ENCODE assay signal across 9 cellular contexts in genomic region chr3:146218880-146219866, GRCh38. TPM values are rescaled to one million over a fixed set of nuclear protein-coding genes. Genes with fewer than 3 reads are reported as not detected.
DNase-seq lines count a peak whose midpoint lies in the region; ATAC-seq, FAIRE-seq and TF ChIP-seq lines count a peak whose summit lies in the region.
"Had no signal": no experiment of that assay in that cellular context is flagged by ENCODE, and none has a peak within 500 bp of the region (broad histone marks: within the 10 kb centered on the region; RNA-seq: fewer than 3 reads in every experiment).

No MANE protein-coding gene starts in this region.

- H4K20me1 ChIP-seq in endothelial cell of umbilical vein (replicated peaks; ENCODE audit: control insufficient read depth, extremely low read depth, insufficient read depth, low read length): no peaks in the 10 kb centered on the region

- no peaks in the 10 kb centered on the region for H3K79me2 ChIP-seq in endothelial cell of umbilical vein (ENCODE audit: control insufficient read depth, insufficient read depth, low read length)

- FAIRE-seq in endothelial cell of umbilical vein (lab: Jason Lieb, UNC): peak; percentile 48

- no peak overlapping the region for H3K27ac Mint-ChIP-seq in osteocyte (ENCODE audit: unreplicated experiment)

- peaks cover 7% of the 10 kb centered on the region for H3K4me1 Mint-ChIP-seq in osteocyte (ENCODE audit: unreplicated experiment)

- no peak for TF ChIP-seq POLR2A in endothelial cell of umbilical vein (IDR thresholded peaks at IDR 0.05; ENCODE audit: low read depth, low read length)

- no peak overlapping the region for H2AFZ ChIP-seq in endothelial cell of umbilical vein (ENCODE audit: low read depth, low read length)

- DNase-seq in AG08396 (ENCODE audit: low spot score) (peak; percentile 19), GM12865 (ENCODE audit: low read depth) (peak; percentile 48), MG63 (peak; percentile 13), endothelial cell of umbilical vein (ENCODE audit: low read depth, low spot score) (peak; percentile 71), osteocyte (ENCODE audit: extremely low spot score, unreplicated experiment) (no peak), mesenteric fat pad (ENCODE audit: low spot score) (no peak)
- peak; percentile 14 to 43 for DNase-seq in activated CD4-positive, alpha-beta T cell treated with anti-CD3 and anti-CD28 coated beads for 4 hours

- H3K4me3 ChIP-seq in GM12865 (ENCODE audit: low read depth, low read length) (no peak overlapping the region), MG63 (no peak overlapping the region), endothelial cell of umbilical vein (replicated peaks in 1 of 3; ENCODE audit: insufficient read depth in 1 of 3, low read depth in 1 of 3, low read length in 3 of 3) (no peak overlapping the region)

- no peaks in the 10 kb centered on the region for H3K27me3 ChIP-seq in MG63
- no peaks in the 10 kb centered on the region for H3K27me3 ChIP-seq in endothelial cell of umbilical vein (ENCODE audit: control insufficient read depth in 2 of 2, insufficient read depth in 2 of 2, low read length in 2 of 2)

- intact Hi-C loops in endothelial cell of umbilical vein (cut with micrococcal nuclease): loop anchor here (1.0 kb wide), 5 partner anchors 31 to 358 kb away; no protein-coding TSS in a partner anchor

- peak overlapping the region; percentile 10 for H3K27ac ChIP-seq in endothelial cell of umbilical vein (ENCODE audit: insufficient read depth, low read depth, low read length)

- dilution Hi-C loops in endothelial cell of umbilical vein (cut with MboI; ENCODE audit: extremely low pct_ligation_motif_present, low sequenced_read_pairs): no loop called here

- H3K4me2 ChIP-seq in endothelial cell of umbilical vein (ENCODE audit: insufficient read depth, low read length): no peak overlapping the region

- CTCF ChIA-PET in endothelial cell of umbilical vein (lab: Charles Lee): interaction anchor here (1.0 to 3.9 kb wide), 6 partner anchors 23 to 358 kb away, joined by 3 to 79 read pairs (median 8); no protein-coding TSS in a partner anchor

- peaks cover 62% of the 10 kb centered on the region for H3K36me3 ChIP-seq in MG63
- H3K36me3 ChIP-seq in endothelial cell of umbilical vein (ENCODE audit: control insufficient read depth in 2 of 2, extremely low read depth in 1 of 2, insufficient read depth in 2 of 2, low read length in 2 of 2): peaks cover 0 to 11% of the 10 kb centered on the region in 2 experiments

- no peaks in the 10 kb centered on the region for H3K27me3 Mint-ChIP-seq in osteocyte (ENCODE audit: unreplicated experiment)

- H3K9me3 Mint-ChIP-seq in osteocyte (ENCODE audit: unreplicated experiment): peaks cover 4% of the 10 kb centered on the region

- POLR2A ChIA-PET in endothelial cell of umbilical vein (lab: Charles Lee): no interaction called here

- peaks cover 14% of the 10 kb centered on the region for H3K36me3 Mint-ChIP-seq in osteocyte (ENCODE audit: unreplicated experiment)

- TF ChIP-seq CTCF in GM12865 (IDR thresholded peaks at IDR 0.05; ENCODE audit: insufficient read depth, low read depth, low read length, missing control alignments): peak; percentile 55
- TF ChIP-seq CTCF in endothelial cell of umbilical vein (IDR thresholded peaks at IDR 0.05; ENCODE audit: extremely low read depth in 1 of 2, insufficient read depth in 1 of 2, low read depth in 1 of 2, low read length in 2 of 2): peak; percentile 37 to 39
- peak; percentile 85 for TF ChIP-seq CTCF in osteocyte (IDR thresholded peaks at IDR 0.05)

- no TSS peak for BruUV-seq in endothelial cell of umbilical vein (replicated peaks; lab: Mats Ljungman, UMichigan)

- H3K4me1 ChIP-seq in endothelial cell of umbilical vein (ENCODE audit: control insufficient read depth, extremely low read depth, insufficient read depth, low read length): peaks cover 50% of the 10 kb centered on the region

- H3K4me3 Mint-ChIP-seq in osteocyte (ENCODE audit: unreplicated experiment): no peak overlapping the region

- no peak overlapping the region for H3K9ac ChIP-seq in endothelial cell of umbilical vein (replicated peaks; ENCODE audit: extremely low read depth, insufficient read depth, low read length)

- no peaks in the 10 kb centered on the region for H3K9me1 ChIP-seq in endothelial cell of umbilical vein (replicated peaks; ENCODE audit: control insufficient read depth, extremely low read depth, insufficient read depth, low read length)

- H3K9me3 ChIP-seq in MG63 (no peaks in the 10 kb centered on the region), endothelial cell of umbilical vein (replicated peaks; ENCODE audit: control insufficient read depth, insufficient read depth, low read length) (no peaks in the 10 kb centered on the region)

- ATAC-seq in HG03469 (IDR thresholded peaks at IDR 0.05; ENCODE audit: unreplicated experiment): no peak
- ATAC-seq: left colon had no signal

TF ChIP-seq in endothelial cell of umbilical vein, 7 proteins besides CTCF, POLR2A, EP300 and RAD21:
- no peak for TF ChIP-seq MAX (IDR thresholded peaks at IDR 0.05; ENCODE audit: insufficient read depth, insufficient read length)
- TF ChIP-seq MYC (IDR thresholded peaks at IDR 0.05; ENCODE audit: low read depth, low read length): no peak
- no peak for TF ChIP-seq FOS (IDR thresholded peaks at IDR 0.05; ENCODE audit: borderline replicate concordance, insufficient read depth, low read length)
- no peak for TF ChIP-seq EZH2 (IDR thresholded peaks at IDR 0.05; ENCODE audit: borderline replicate concordance, low read depth, low read length, severe bottlenecking)
- TF ChIP-seq POLR2AphosphoS5 (IDR thresholded peaks at IDR 0.05; ENCODE audit: insufficient read depth, low read depth, low read length): no peak
- no peak for TF ChIP-seq GATA2 (IDR thresholded peaks at IDR 0.05; ENCODE audit: insufficient read depth, insufficient read length, low read depth, low read length)
- no peak for TF ChIP-seq JUN (IDR thresholded peaks at IDR 0.05; ENCODE audit: borderline replicate concordance, insufficient read depth, insufficient read length, low read depth)

RNA-seq across cellular contexts. Expression of gene PLSCR4, which starts 31.7 kb away (rescaled TPM):
- total RNA-seq in MG63 (2014; rRNA removed; shearing (Covaris generic); ENCODE audit: low replicate concordance): 93.8 and 101 TPM in 2 replicates
- total RNA-seq in endothelial cell of umbilical vein (81.5 and 91.8 TPM in 2 replicates), osteocyte (43.4 and 44.3 TPM in 2 replicates), mesenteric fat pad (60.7 TPM)
- 91.7 and 105 TPM in 2 replicates for polyA plus RNA-seq in endothelial cell of umbilical vein
- polyA plus RNA-seq in endothelial cell of umbilical vein (2011; cell fraction: cytosol; rRNA removed): 55.7 and 69.9 TPM in 2 replicates
- 149 and 153 TPM in 2 replicates for polyA plus RNA-seq in endothelial cell of umbilical vein (2011; cell fraction: nucleus; rRNA removed)
- 56.7 and 72.9 TPM in 2 replicates for polyA plus RNA-seq in endothelial cell of umbilical vein (2012)
- 157 and 172 TPM in 2 replicates for polyA minus RNA-seq in endothelial cell of umbilical vein
- polyA minus RNA-seq in endothelial cell of umbilical vein (2011; cell fraction: cytosol; rRNA and poly(A)+ RNA removed): 3.5 TPM
- 282 and 350 TPM in 2 replicates for polyA minus RNA-seq in endothelial cell of umbilical vein (2011; cell fraction: nucleus; rRNA and poly(A)+ RNA removed)

RNA-seq across cellular contexts. Expression of gene PLOD2, which starts 58.2 kb away (rescaled TPM):
- total RNA-seq in MG63 (2014; rRNA removed; shearing (Covaris generic); ENCODE audit: low replicate concordance): 228 and 423 TPM in 2 replicates
- total RNA-seq in endothelial cell of umbilical vein (193 and 228 TPM in 2 replicates), osteocyte (96.1 and 97.1 TPM in 2 replicates), mesenteric fat pad (219 TPM)
- 22.6 and 36.1 TPM in 2 replicates for polyA plus RNA-seq in endothelial cell of umbilical vein
- 46.7 and 47.7 TPM in 2 replicates for polyA plus RNA-seq in endothelial cell of umbilical vein (2011; cell fraction: cytosol; rRNA removed)
- 85.2 and 127 TPM in 2 replicates for polyA plus RNA-seq in endothelial cell of umbilical vein (2011; cell fraction: nucleus; rRNA removed)
- polyA plus RNA-seq in endothelial cell of umbilical vein (2012): 286 and 373 TPM in 2 replicates
- polyA minus RNA-seq in endothelial cell of umbilical vein: 64.7 and 67.6 TPM in 2 replicates
- polyA minus RNA-seq in endothelial cell of umbilical vein (2011; cell fraction: cytosol; rRNA and poly(A)+ RNA removed): 5.3 TPM
- polyA minus RNA-seq in endothelial cell of umbilical vein (2011; cell fraction: nucleus; rRNA and poly(A)+ RNA removed): 176 and 243 TPM in 2 replicates

Comparison
In these comparisons a context has a peak if more than half of its experiments do, and no peak if none do; other contexts are left out.
1. DNase-seq: peak in AG08396 (single experiment), GM12865 (single experiment), MG63 (single experiment), activated CD4-positive, alpha-beta T cell treated with anti-CD3 and anti-CD28 coated beads for 4 hours (2 of 2) and endothelial cell of umbilical vein (single experiment); none in osteocyte (single experiment) and mesenteric fat pad (single experiment).
2. Peak in every context shown above with its lines, with median percentiles within 50 percentile points of each other: CTCF ChIP-seq.